Comparison of ENCODE assay signal across 11 cellular contexts in the genomic region with DNA sequence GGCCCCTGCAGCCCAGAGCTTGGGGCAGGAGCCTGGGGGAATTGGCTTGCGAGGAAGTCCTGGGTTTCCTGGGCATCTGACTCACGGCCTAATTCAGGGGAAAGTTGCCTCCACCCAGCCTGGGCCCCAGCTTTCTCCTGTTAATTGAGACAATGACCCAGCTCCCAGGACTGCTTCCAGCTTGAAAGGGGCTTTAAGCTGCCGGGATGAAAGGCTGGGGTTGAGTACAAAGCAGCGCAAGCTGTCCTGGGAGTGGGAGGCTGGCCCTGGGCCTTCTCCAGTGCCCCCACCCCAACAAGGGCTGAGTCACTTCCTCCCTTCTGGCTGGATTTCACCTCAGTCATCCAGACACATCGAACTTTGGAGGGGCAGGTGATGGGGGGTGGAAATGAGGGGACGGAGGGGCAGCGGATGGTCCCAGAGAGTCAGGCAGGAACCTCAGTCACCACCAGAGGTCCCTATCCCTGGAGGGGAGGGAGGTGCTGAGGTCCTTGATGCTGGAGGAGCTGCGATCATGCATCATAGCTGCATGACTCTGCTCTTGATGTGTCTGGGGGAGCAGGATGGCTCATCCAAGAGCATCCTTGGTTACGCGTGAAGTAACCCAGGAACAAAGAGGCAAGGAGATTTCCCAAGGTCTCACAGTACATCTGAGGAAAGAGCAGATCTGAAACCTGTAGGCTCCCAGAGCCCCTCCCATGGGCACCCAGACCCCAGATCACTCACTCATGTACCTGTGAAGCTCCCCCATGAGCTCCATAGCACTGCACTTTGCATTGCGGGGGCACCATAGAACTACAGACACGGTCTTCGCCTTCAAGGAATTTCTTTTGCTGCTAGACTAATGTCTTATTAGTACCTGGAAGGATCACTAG. TPM values are rescaled to one million over a fixed set of nuclear protein-coding genes. Genes with fewer than 3 reads are reported as not detected.
DNase-seq lines count a peak whose midpoint lies in the region; ATAC-seq and TF ChIP-seq lines count a peak whose summit lies in the region.
"Had no signal": no experiment of that assay in that cellular context is flagged by ENCODE, and none has a peak within 500 bp of the region (broad histone marks: within the 10 kb centered on the region; RNA-seq: fewer than 3 reads in every experiment).

No MANE protein-coding gene starts in this region.

- no peak overlapping the region for H3K4me3 Mint-ChIP-seq in stimulated activated naive B cell treated with anti-CD40 and anti-IgM and Interleukin-4, amounts not matched to agents 10 μg/mL and 1 μg/mL and 100 μg/mL, for 72 hours
- H3K4me3 Mint-ChIP-seq: activated naive CD4-positive, alpha-beta T cell treated with anti-CD3 and anti-CD28 coated beads, Interleukin-2, amount 10 ng/mL, durations not matched to agents 7 days and 5 days; CD4-positive, alpha-beta T cell had no signal

- peak in 1 of 2 donors; percentile 49 for DNase-seq in cardiac muscle cell (ENCODE audit: low read depth in 1 of 2, low spot score in 1 of 2)
- DNase-seq in Right ventricle myocardium inferior (ENCODE audit: missing footprints): no peak
- peak; percentile 56 to 79 for DNase-seq in cardiac fibroblast (ENCODE audit: low read depth in 2 of 2)
- DNase-seq in left colon: peak; percentile 4 to 22
- DNase-seq in uterus: peak; percentile 48 to 57
- no peak for DNase-seq in stimulated activated naive B cell treated with anti-CD40 and anti-IgM and Interleukin-4, amounts not matched to agents 10 μg/mL and 1 μg/mL and 100 μg/mL, for 72 hours
- no peak for DNase-seq in NCI-H1417 (lab: John Stamatoyannopoulos, UW)
- DNase-seq: activated naive CD4-positive, alpha-beta T cell treated with anti-CD3 and anti-CD28 coated beads, Interleukin-2, amount 10 ng/mL, durations not matched to agents 7 days and 5 days had no signal

- H3K4me1 Mint-ChIP-seq in stimulated activated naive B cell treated with anti-CD40 and anti-IgM and Interleukin-4, amounts not matched to agents 10 μg/mL and 1 μg/mL and 100 μg/mL, for 72 hours: no peaks in the 10 kb centered on the region
- H3K4me1 Mint-ChIP-seq: activated naive CD4-positive, alpha-beta T cell treated with anti-CD3 and anti-CD28 coated beads, Interleukin-2, amount 10 ng/mL, durations not matched to agents 7 days and 5 days had no signal

- no peak for TF ChIP-seq POLR2A in uterus (IDR thresholded peaks at IDR 0.05)

- H3K9me3 ChIP-seq in cardiac muscle cell (ENCODE audit: low read depth) (no peaks in the 10 kb centered on the region), uterus (no peaks in the 10 kb centered on the region)

- H3K27ac ChIP-seq in cardiac muscle cell (no peak overlapping the region), uterus (peak overlapping the region; percentile 73 to 85)

- H3K9me3 Mint-ChIP-seq in stimulated activated naive B cell treated with anti-CD40 and anti-IgM and Interleukin-4, amounts not matched to agents 10 μg/mL and 1 μg/mL and 100 μg/mL, for 72 hours: no peaks in the 10 kb centered on the region
- H3K9me3 Mint-ChIP-seq: activated naive CD4-positive, alpha-beta T cell treated with anti-CD3 and anti-CD28 coated beads, Interleukin-2, amount 10 ng/mL, durations not matched to agents 7 days and 5 days; CD4-positive, alpha-beta T cell had no signal

- H3K27me3 ChIP-seq in cardiac muscle cell: peaks cover 42% of the 10 kb centered on the region
- H3K27me3 ChIP-seq in uterus: no peaks in the 10 kb centered on the region

- H3K36me3 Mint-ChIP-seq in stimulated activated naive B cell treated with anti-CD40 and anti-IgM and Interleukin-4, amounts not matched to agents 10 μg/mL and 1 μg/mL and 100 μg/mL, for 72 hours: no peaks in the 10 kb centered on the region
- H3K36me3 Mint-ChIP-seq: activated naive CD4-positive, alpha-beta T cell treated with anti-CD3 and anti-CD28 coated beads, Interleukin-2, amount 10 ng/mL, durations not matched to agents 7 days and 5 days had no signal

- H3K36me3 ChIP-seq in cardiac muscle cell (no peaks in the 10 kb centered on the region), uterus (no peaks in the 10 kb centered on the region)

- H3K4me3 ChIP-seq in cardiac muscle cell: no peak overlapping the region
- no peak overlapping the region for H3K4me3 ChIP-seq in cardiac fibroblast (replicated peaks in 1 of 2; ENCODE audit: low read depth in 2 of 2, low read length in 2 of 2)
- H3K4me3 ChIP-seq in uterus: no peak overlapping the region

- H3K4me1 ChIP-seq in cardiac muscle cell (ENCODE audit: low read depth): no peaks in the 10 kb centered on the region
- no peaks in the 10 kb centered on the region for H3K4me1 ChIP-seq in uterus

- TF ChIP-seq CTCF in cardiac muscle cell (IDR thresholded peaks at IDR 0.05; ENCODE audit: low read depth, low read length) (peak; percentile 38), cardiac fibroblast (IDR thresholded peaks at IDR 0.05; ENCODE audit: low read depth, low read length) (peak; percentile 43), uterus (IDR thresholded peaks at IDR 0.05) (peak in 1 of 4 experiments; percentile 19)

- ATAC-seq in Right ventricle myocardium inferior (no peak), left colon (no peak), GM18519 (IDR thresholded peaks at IDR 0.05; ENCODE audit: low FRiP score, unreplicated experiment) (no peak)
- ATAC-seq in stimulated activated naive B cell treated with anti-CD40 and anti-IgM and Interleukin-4, amounts not matched to agents 10 μg/mL and 1 μg/mL and 100 μg/mL, for 72 hours (replicated peaks): no peak

- no peak overlapping the region for H3K27ac Mint-ChIP-seq in stimulated activated naive B cell treated with anti-CD40 and anti-IgM and Interleukin-4, amounts not matched to agents 10 μg/mL and 1 μg/mL and 100 μg/mL, for 72 hours
- H3K27ac Mint-ChIP-seq: activated naive CD4-positive, alpha-beta T cell treated with anti-CD3 and anti-CD28 coated beads, Interleukin-2, amount 10 ng/mL, durations not matched to agents 7 days and 5 days; CD4-positive, alpha-beta T cell had no signal

- intact Hi-C loops in Right ventricle myocardium inferior (cut with DNase I) (no loop called here), left colon (cut with DNase I, micrococcal nuclease) (no loop called here), uterus (cut with DNase I; ENCODE audit: low total_unique reads) (no loop called here)

- peaks cover 29 to 38% of the 10 kb centered on the region in 2 donors for H3K27me3 Mint-ChIP-seq in stimulated activated naive B cell treated with anti-CD40 and anti-IgM and Interleukin-4, amounts not matched to agents 10 μg/mL and 1 μg/mL and 100 μg/mL, for 72 hours

RNA-seq across cellular contexts. Expression of gene OAF, which starts 30.0 kb away (rescaled TPM):
- total RNA-seq in cardiac muscle cell: 11.3 and 13.2 TPM in 2 replicates
- polyA plus RNA-seq in cardiac muscle cell: 9.9 and 12.0 TPM in 2 replicates
- 34.5 TPM for total RNA-seq in Right ventricle myocardium inferior
- total RNA-seq in left colon: 100 to 1,000 TPM; 180 to 189 TPM
- total RNA-seq in uterus: 10 to 100 TPM; 29.2 to 90.1 (median 44.6) TPM

RNA-seq across cellular contexts. Expression of gene TRIM29, which starts 42.9 kb away (rescaled TPM):
- total RNA-seq in cardiac muscle cell (not detected in 2 replicates), Right ventricle myocardium inferior (not detected), left colon (1 to 10 TPM; 6.1 to 8.6 TPM), uterus (1 to 10 TPM; 4.6 to 7.6 (median 6.1) TPM)
- polyA plus RNA-seq in cardiac muscle cell: not detected in 2 replicates
- total RNA-seq: CD4-positive, alpha-beta T cell had no signal

RNA-seq across cellular contexts. Expression of gene POU2F3, which starts 59.1 kb away (rescaled TPM):
- total RNA-seq in cardiac muscle cell (0.15 TPM in 1 of 2 replicates, not detected in the other), Right ventricle myocardium inferior (0.19 TPM), left colon (1 to 10 TPM; 1.9 to 2.0 TPM), uterus (under 1 TPM in 1 of 4 donors, not detected in 3; 0.85 TPM)
- polyA plus RNA-seq in cardiac muscle cell: 0.40 TPM in 1 of 2 replicates, not detected in the other
- total RNA-seq: CD4-positive, alpha-beta T cell; liver had no signal
- polyA plus RNA-seq: liver had no signal

Comparison
In these comparisons a context has a peak if more than half of its experiments do, and no peak if none do; other contexts are left out.
1. DNase-seq: peak in cardiac fibroblast (2 of 2), left colon (2 of 2) and uterus (2 of 2); none in Right ventricle myocardium inferior (single experiment), stimulated activated naive B cell treated with anti-CD40 and anti-IgM and Interleukin-4, amounts not matched to agents 10 μg/mL and 1 μg/mL and 100 μg/mL, for 72 hours (single experiment) and NCI-H1417 (0 of 3).